In genomic region chr2:232444409-232445148, GRCh38 we compare ENCODE assay signal across 1 cellular context.
A peak's percentile ranks its signal among the peaks of the same experiment; 100 is the strongest.
TF ChIP-seq lines count a peak whose summit lies in the region.

No MANE protein-coding gene starts in this region.

TF ChIP-seq in HepG2, 621 proteins besides CTCF, POLR2A, EP300 and RAD21 (continued from another document):
- TF ChIP-seq CREB3 (CRISPR knock-in tag; IDR thresholded peaks at IDR 0.05) (no peak), ZBTB21 (CRISPR knock-in tag; IDR thresholded peaks at IDR 0.05) (no peak), SIX4 (CRISPR knock-in tag; IDR thresholded peaks at IDR 0.05) (no peak), ZNF138 (CRISPR knock-in tag; IDR thresholded peaks at IDR 0.05; ENCODE audit: low read depth) (no peak), HMG20B (CRISPR knock-in tag; conservative IDR thresholded peaks at IDR 0.05) (no peak), CCAR2 (optimal IDR thresholded peaks at IDR 0.05; ENCODE audit: low read depth, low read length) (no peak), SMARCC2 (IDR thresholded peaks at IDR 0.05) (no peak), HIC2 (CRISPR knock-in tag; IDR thresholded peaks at IDR 0.05; ENCODE audit: low read depth) (peak; percentile 0; the same call in 1 of the 2 replicates), ATF7-NPFF (CRISPR knock-in tag; IDR thresholded peaks at IDR 0.05; ENCODE audit: low read depth) (no peak), YY1 (IDR thresholded peaks at IDR 0.05; ENCODE audit: insufficient read depth, insufficient replicate concordance, low read depth, low read length) (no peak), ZNF850 (CRISPR knock-in tag; conservative IDR thresholded peaks at IDR 0.05) (no peak), HOMEZ (CRISPR knock-in tag; IDR thresholded peaks at IDR 0.05; ENCODE audit: low read depth) (no peak), KDM5B (CRISPR knock-in tag; IDR thresholded peaks at IDR 0.05; ENCODE audit: borderline replicate concordance) (0 out of 2 replicates have a peak, but pooled peaks have one; percentile 7), ZNF280B (CRISPR knock-in tag; IDR thresholded peaks at IDR 0.05; ENCODE audit: borderline replicate concordance) (peak; percentile 34; the same call in 1 of the 2 replicates), PRDM4 (CRISPR knock-in tag; IDR thresholded peaks at IDR 0.05; ENCODE audit: borderline replicate concordance) (no peak), ZNF720 (CRISPR knock-in tag; IDR thresholded peaks at IDR 0.05) (no peak), ZNF143 (CRISPR knock-in tag; IDR thresholded peaks at IDR 0.05) (no peak), CAMTA2 (CRISPR knock-in tag; IDR thresholded peaks at IDR 0.05; ENCODE audit: borderline replicate concordance) (no peak), SRSF1 (optimal IDR thresholded peaks at IDR 0.05; ENCODE audit: low read depth, low read length) (no peak), PATZ1 (CRISPR knock-in tag; IDR thresholded peaks at IDR 0.05) (no peak), PRPF4 (IDR thresholded peaks at IDR 0.05; ENCODE audit: low read depth, low read length, poor library complexity, severe bottlenecking) (no peak), HNF4A (CRISPR knock-in tag; IDR thresholded peaks at IDR 0.05) (no peak)
- TF ChIP-seq, protein P1, sequence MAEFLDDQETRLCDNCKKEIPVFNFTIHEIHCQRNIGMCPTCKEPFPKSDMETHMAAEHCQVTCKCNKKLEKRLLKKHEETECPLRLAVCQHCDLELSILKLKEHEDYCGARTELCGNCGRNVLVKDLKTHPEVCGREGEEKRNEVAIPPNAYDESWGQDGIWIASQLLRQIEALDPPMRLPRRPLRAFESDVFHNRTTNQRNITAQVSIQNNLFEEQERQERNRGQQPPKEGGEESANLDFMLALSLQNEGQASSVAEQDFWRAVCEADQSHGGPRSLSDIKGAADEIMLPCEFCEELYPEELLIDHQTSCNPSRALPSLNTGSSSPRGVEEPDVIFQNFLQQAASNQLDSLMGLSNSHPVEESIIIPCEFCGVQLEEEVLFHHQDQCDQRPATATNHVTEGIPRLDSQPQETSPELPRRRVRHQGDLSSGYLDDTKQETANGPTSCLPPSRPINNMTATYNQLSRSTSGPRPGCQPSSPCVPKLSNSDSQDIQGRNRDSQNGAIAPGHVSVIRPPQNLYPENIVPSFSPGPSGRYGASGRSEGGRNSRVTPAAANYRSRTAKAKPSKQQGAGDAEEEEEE (CRISPR knock-in tag; IDR thresholded peaks at IDR 0.05; ENCODE audit: borderline replicate concordance) = no peak
